Comparison of ENCODE assay signal across 9 cellular contexts in the genomic region with DNA sequence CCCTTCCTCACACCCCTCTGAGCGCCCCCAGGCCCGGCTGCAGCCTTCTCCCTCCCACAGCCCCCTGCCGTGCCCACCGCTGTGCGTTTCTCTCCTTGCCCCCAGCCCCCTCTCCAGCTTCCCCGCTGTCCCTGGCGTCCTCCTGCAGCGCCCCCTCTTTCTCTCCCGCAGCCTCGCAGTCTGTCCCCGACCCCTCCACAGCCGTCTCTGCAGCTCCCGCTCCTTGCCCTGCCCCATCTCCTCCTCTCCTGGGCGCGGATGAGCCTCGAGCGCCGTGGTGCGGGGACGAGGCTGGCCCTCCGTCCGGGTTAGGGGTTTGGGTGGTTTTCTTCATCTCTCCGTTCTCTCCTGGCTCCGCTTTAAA. TPM values are rescaled to one million over a fixed set of nuclear protein-coding genes. Genes with fewer than 3 reads are reported as not detected.
DNase-seq lines count a peak whose midpoint lies in the region; ATAC-seq and TF ChIP-seq lines count a peak whose summit lies in the region.
"Had no signal": no experiment of that assay in that cellular context is flagged by ENCODE, and none has a peak within 500 bp of the region (broad histone marks: within the 10 kb centered on the region; RNA-seq: fewer than 3 reads in every experiment).

No MANE protein-coding gene starts in this region.

- H4K20me1 ChIP-seq in fibroblast of lung (ENCODE audit: control insufficient read depth, extremely low read depth, insufficient read depth, low read length): no peaks in the 10 kb centered on the region

- H3K4me3 ChIP-seq in fibroblast of lung (replicated peaks in 1 of 4; ENCODE audit: control extremely low read depth in 1 of 4, insufficient read depth in 1 of 4, low read depth in 3 of 4, low read length in 4 of 4) (peak overlapping the region; percentile 70 to 80 (median 75)), gastrocnemius medialis (peak overlapping the region; percentile 65 to 75 (median 74))

- CTCF ChIA-PET in T-cell (lab: Charles Lee): interaction anchor here in 1 of 2 donors (0.5 kb wide), 1 partner anchor 1342 kb away, joined by 3 read pairs; no protein-coding TSS in a partner anchor

- no peak overlapping the region for H2AFZ ChIP-seq in fibroblast of lung (ENCODE audit: low read length)

- ATAC-seq in T-cell (replicated peaks in 1 of 4) (no peak), gastrocnemius medialis (no peak), HG02870 (IDR thresholded peaks at IDR 0.05; ENCODE audit: unreplicated experiment) (no peak)

- in situ Hi-C loops in gastrocnemius medialis (cut with MboI; ENCODE audit: low sequenced_read_pairs in 4 of 4): no loop called here

- no peak overlapping the region for H3K27ac Mint-ChIP-seq in T-cell

- H3K36me3 ChIP-seq in fibroblast of lung (ENCODE audit: control insufficient read depth, insufficient read depth, low read length) (peaks cover 4% of the 10 kb centered on the region), gastrocnemius medialis (peaks cover 0 to 18% of the 10 kb centered on the region in 2 donors)

- TF ChIP-seq POLR2A in gastrocnemius medialis (IDR thresholded peaks at IDR 0.05): no peak

- DNase-seq in stimulated activated CD4-positive, alpha-beta T cell treated with anti-CD3 and anti-CD28 coated beads, Interleukin-1b, Interleukin-23, amount 100 ng/mL, for 48 hours: peak; percentile 25
- no peak for DNase-seq in stimulated activated CD4-positive, alpha-beta T cell treated with anti-CD3 and anti-CD28 coated beads, Interleukin-4, amount 100 ng/mL, for 24 hours
- DNase-seq in T-cell: peak in 4 of 34 experiments; percentile 17 to 34 (median 18)
- DNase-seq in fibroblast of lung (ENCODE audit: low read depth in 2 of 2): no peak
- DNase-seq in gastrocnemius medialis: no peak
- DNase-seq in DMS114 treated with DMSO at 0.1 percent for 48 hours (lab: John Stamatoyannopoulos, UW; ENCODE audit: unreplicated experiment): no peak
- no peak for DNase-seq in dedifferentiated amniotic fluid mesenchymal stem cell (ENCODE audit: extremely low spot score)

- H3K27me3 Mint-ChIP-seq in T-cell: peaks cover 0 to 4% of the 10 kb centered on the region in 2 donors

- peaks cover 19 to 25% (median 21%) of the 10 kb centered on the region in 3 donors for H3K4me1 Mint-ChIP-seq in T-cell

- H3K4me2 ChIP-seq in fibroblast of lung (ENCODE audit: extremely low read depth, insufficient read depth, low read length): peak overlapping the region; percentile 94

- TF ChIP-seq CTCF in fibroblast of lung (conservative IDR thresholded peaks at IDR 0.05 in 1 of 2, IDR thresholded peaks at IDR 0.05 in 1 of 2; ENCODE audit: low read depth in 1 of 2, low read length in 2 of 2) (no peak), gastrocnemius medialis (IDR thresholded peaks at IDR 0.05 in 4 of 5, conservative IDR thresholded peaks at IDR 0.05 in 1 of 5) (no peak)

- peaks cover 5% of the 10 kb centered on the region for H3K27me3 ChIP-seq in fibroblast of lung (ENCODE audit: control insufficient read depth, insufficient read depth, low read length)
- H3K27me3 ChIP-seq in gastrocnemius medialis: peaks cover 0 to 1% (median 0%) of the 10 kb centered on the region in 3 donors

- POLR2A ChIA-PET in T-cell (lab: Charles Lee): no interaction called here

- intact Hi-C loops in gastrocnemius medialis (cut with DNase I; ENCODE audit: low total_unique reads): no loop called here

- H3K9me3 Mint-ChIP-seq in T-cell: no peaks in the 10 kb centered on the region

- H3K9ac ChIP-seq in fibroblast of lung (ENCODE audit: insufficient read depth, low read length): peak overlapping the region; percentile 65

- peak overlapping the region; percentile 76 to 78 (median 78) for H3K4me3 Mint-ChIP-seq in T-cell

- H3K9me3 ChIP-seq in fibroblast of lung (ENCODE audit: control insufficient read depth, insufficient read depth, low read depth, low read length): no peaks in the 10 kb centered on the region
- no peaks in the 10 kb centered on the region for H3K9me3 ChIP-seq in gastrocnemius medialis

- no peaks in the 10 kb centered on the region for H3K79me2 ChIP-seq in fibroblast of lung (ENCODE audit: control insufficient read depth, insufficient read depth, low read length)

- H3K27ac ChIP-seq in fibroblast of lung (ENCODE audit: insufficient read depth, low read length) (no peak overlapping the region), gastrocnemius medialis (peak overlapping the region in 1 of 4 donors; percentile 95)

- H3K4me1 ChIP-seq in fibroblast of lung (ENCODE audit: control insufficient read depth, extremely low read depth, insufficient read depth, low read length): peaks cover 11% of the 10 kb centered on the region
- H3K4me1 ChIP-seq in gastrocnemius medialis: peaks cover 12 to 22% of the 10 kb centered on the region in 2 donors

- peaks cover 16% of the 10 kb centered on the region for H3K36me3 Mint-ChIP-seq in T-cell

RNA-seq across cellular contexts. Expression of a gene that starts 1.1 kb away (rescaled TPM):
- total RNA-seq in T-cell (10 to 100 TPM; 24.4 to 71.8 (median 30.7) TPM), fibroblast of lung (4.1 and 4.6 TPM in 2 replicates), gastrocnemius medialis (1 to 10 TPM; 2.5 to 5.4 (median 4.5) TPM)
- 1.9 and 2.5 TPM in 2 replicates for polyA plus RNA-seq in fibroblast of lung
- polyA plus RNA-seq in fibroblast of lung (2012): 1.8 and 2.0 TPM in 2 replicates
- polyA minus RNA-seq in fibroblast of lung (ENCODE audit: low replicate concordance): 0.39 and 1.0 TPM in 2 replicates

RNA-seq across cellular contexts. Expression of a gene that starts 13.8 kb away (rescaled TPM):
- total RNA-seq in T-cell (under 1 TPM in 2 of 5 donors, not detected in 3; 0.12 to 0.51 TPM), fibroblast of lung (under 0.01 and 0.17 TPM in 2 replicates), gastrocnemius medialis (not detected)
- polyA plus RNA-seq in fibroblast of lung: 0.03 and 0.14 TPM in 2 replicates
- polyA plus RNA-seq in fibroblast of lung (2012): 0.12 TPM in 1 of 2 replicates, not detected in the other
- polyA minus RNA-seq in fibroblast of lung (ENCODE audit: low replicate concordance): not detected in 2 replicates

RNA-seq across cellular contexts. Expression of a gene that starts 15.6 kb away (rescaled TPM):
- total RNA-seq in T-cell (under 1 TPM in 1 of 5 donors, not detected in 4; 0.47 TPM), fibroblast of lung (not detected in 2 replicates), gastrocnemius medialis (1 to 10 TPM in 1 of 4 donors, under 1 TPM in 1, not detected in 2; 0.40 to 3.3 TPM)
- not detected in 2 replicates for polyA plus RNA-seq in fibroblast of lung
- polyA plus RNA-seq in fibroblast of lung (2012): not detected in 2 replicates
- not detected in 2 replicates for polyA minus RNA-seq in fibroblast of lung (ENCODE audit: low replicate concordance)

RNA-seq across cellular contexts. Expression of a gene that starts 22.3 kb away (rescaled TPM):
- not detected for total RNA-seq in T-cell
- not detected in 2 replicates for total RNA-seq in fibroblast of lung
- polyA plus RNA-seq in fibroblast of lung: not detected in 2 replicates
- not detected in 2 replicates for polyA plus RNA-seq in fibroblast of lung (2012)
- polyA minus RNA-seq in fibroblast of lung (ENCODE audit: low replicate concordance): not detected in 2 replicates
- not detected for total RNA-seq in gastrocnemius medialis
- total RNA-seq: left colon had no signal

RNA-seq across cellular contexts. Expression of a gene that starts 29.5 kb away (rescaled TPM):
- under 1 TPM in 2 of 5 donors, not detected in 3; 0.53 to 0.96 TPM for total RNA-seq in T-cell
- 0.66 and 1.0 TPM in 2 replicates for total RNA-seq in fibroblast of lung
- 1.2 and 1.3 TPM in 2 replicates for polyA plus RNA-seq in fibroblast of lung
- polyA plus RNA-seq in fibroblast of lung (2012): 1.9 and 2.2 TPM in 2 replicates
- polyA minus RNA-seq in fibroblast of lung (ENCODE audit: low replicate concordance): 0.96 and 1.1 TPM in 2 replicates
- total RNA-seq in gastrocnemius medialis: under 1 TPM in 1 of 4 donors, not detected in 3; 0.66 TPM
